In the genomic region with DNA sequence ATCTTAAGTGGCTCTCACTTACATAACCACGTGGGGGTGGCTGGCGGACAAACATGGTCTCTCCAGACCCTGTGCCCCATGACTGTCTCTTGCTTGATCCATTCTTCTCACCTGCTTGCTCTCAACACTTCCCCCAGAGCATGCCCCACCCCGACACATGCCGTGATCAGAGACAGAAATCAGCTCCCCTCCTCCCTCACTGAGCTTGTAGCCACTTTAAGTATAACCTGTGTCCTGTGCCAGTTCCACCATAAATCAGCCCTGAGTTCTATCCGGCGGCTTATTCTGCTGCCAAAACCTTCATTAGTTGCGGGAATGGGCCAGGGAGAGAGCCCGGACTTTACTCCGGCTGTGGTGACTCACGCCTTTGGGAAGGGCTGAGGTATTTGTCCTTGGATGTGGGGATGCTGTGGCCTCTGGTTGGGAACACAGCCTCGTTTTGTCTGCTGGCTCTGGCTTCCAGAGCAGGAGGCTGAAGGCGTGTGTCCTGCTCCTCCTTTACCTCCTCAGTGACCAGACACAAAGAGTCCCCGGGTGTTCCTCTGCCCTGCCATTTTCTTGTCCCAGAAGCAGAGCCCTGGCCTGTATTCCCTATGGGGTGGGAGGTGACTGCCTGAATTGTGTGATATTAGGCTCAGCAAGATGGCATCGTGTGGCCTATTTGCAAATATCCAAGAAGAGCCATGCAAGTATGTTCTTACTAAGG, we compare ENCODE assay signal across 1 cellular context.
TF ChIP-seq lines count a peak whose summit lies in the region.

No MANE protein-coding gene starts in this region.

TF ChIP-seq in HCT116, 20 proteins besides CTCF, POLR2A, EP300 and RAD21 (continued from another document):
- TF ChIP-seq ELF1 (IDR thresholded peaks at IDR 0.05; ENCODE audit: borderline replicate concordance, low read depth) = no peak
- peak; percentile 87; the same call in 1 of the 2 replicates for TF ChIP-seq FOSL1 (IDR thresholded peaks at IDR 0.05; ENCODE audit: low read depth)
- peak; percentile 92 for TF ChIP-seq TCF7L2 (IDR thresholded peaks at IDR 0.05; ENCODE audit: borderline replicate concordance, extremely low read depth, insufficient read depth, insufficient read length)
- peak; percentile 94 for TF ChIP-seq SP1 (IDR thresholded peaks at IDR 0.05; ENCODE audit: low read depth)
- peak; percentile 48 for TF ChIP-seq POLR2AphosphoS5 (IDR thresholded peaks at IDR 0.05; ENCODE audit: low read depth, low read length)
- TF ChIP-seq ZFX (IDR thresholded peaks at IDR 0.05) = no peak
- 0 out of 2 replicates have a peak, but pooled peaks have one; percentile 91 for TF ChIP-seq EGR1 (IDR thresholded peaks at IDR 0.05; ENCODE audit: low read depth)
- TF ChIP-seq EZH2phosphoT487 (IDR thresholded peaks at IDR 0.05; ENCODE audit: borderline replicate concordance) = no peak
- TF ChIP-seq YY1 (IDR thresholded peaks at IDR 0.05; ENCODE audit: extremely low read depth, insufficient replicate concordance, low read depth, low read length) = peak; percentile 84
- no peak; the same call in 1 of the 2 replicates for TF ChIP-seq SIN3A (IDR thresholded peaks at IDR 0.05; ENCODE audit: low read depth)
